1 cellular context compared by ENCODE assay signal in genomic region chr20:53939554-53940355, GRCh38.
TF ChIP-seq lines count a peak whose summit lies in the region.

No MANE protein-coding gene starts in this region.

TF ChIP-seq in HepG2, 621 proteins besides CTCF, POLR2A, EP300 and RAD21 (continued from another document and continues in another):
- TF ChIP-seq HINFP (CRISPR knock-in tag; IDR thresholded peaks at IDR 0.05; ENCODE audit: low read depth): 0 out of 2 replicates have a peak, but pooled peaks have one; percentile 36
- no peak for TF ChIP-seq ZBTB20 (CRISPR knock-in tag; IDR thresholded peaks at IDR 0.05; ENCODE audit: borderline replicate concordance, low read depth)
- no peak for TF ChIP-seq MATR3 (CRISPR knock-in tag; IDR thresholded peaks at IDR 0.05)
- TF ChIP-seq ZNF121 (CRISPR knock-in tag; IDR thresholded peaks at IDR 0.05): peak; percentile 87
- TF ChIP-seq ZNF775 (CRISPR knock-in tag; IDR thresholded peaks at IDR 0.05; ENCODE audit: borderline replicate concordance): no peak
- TF ChIP-seq CREB1 (IDR thresholded peaks at IDR 0.05): no peak
- no peak for TF ChIP-seq CREB1 (CRISPR knock-in tag; IDR thresholded peaks at IDR 0.05)
- TF ChIP-seq SUZ12 (IDR thresholded peaks at IDR 0.05; ENCODE audit: low read depth, low read length): no peak
- TF ChIP-seq MAF1 (CRISPR knock-in tag; IDR thresholded peaks at IDR 0.05; ENCODE audit: borderline replicate concordance): no peak
- TF ChIP-seq ZNF644 (CRISPR knock-in tag; IDR thresholded peaks at IDR 0.05; ENCODE audit: low read depth): peak; percentile 74; the same call in 1 of the 2 replicates
- TF ChIP-seq, protein P1, sequence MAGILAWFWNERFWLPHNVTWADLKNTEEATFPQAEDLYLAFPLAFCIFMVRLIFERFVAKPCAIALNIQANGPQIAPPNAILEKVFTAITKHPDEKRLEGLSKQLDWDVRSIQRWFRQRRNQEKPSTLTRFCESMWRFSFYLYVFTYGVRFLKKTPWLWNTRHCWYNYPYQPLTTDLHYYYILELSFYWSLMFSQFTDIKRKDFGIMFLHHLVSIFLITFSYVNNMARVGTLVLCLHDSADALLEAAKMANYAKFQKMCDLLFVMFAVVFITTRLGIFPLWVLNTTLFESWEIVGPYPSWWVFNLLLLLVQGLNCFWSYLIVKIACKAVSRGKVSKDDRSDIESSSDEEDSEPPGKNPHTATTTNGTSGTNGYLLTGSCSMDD (CRISPR knock-in tag; IDR thresholded peaks at IDR 0.05): no peak
- no peak for TF ChIP-seq ZNF619 (CRISPR knock-in tag; IDR thresholded peaks at IDR 0.05)
- TF ChIP-seq ASH2L (IDR thresholded peaks at IDR 0.05; ENCODE audit: insufficient read length, low read depth, low read length): no peak
- TF ChIP-seq MIXL1 (CRISPR knock-in tag; IDR thresholded peaks at IDR 0.05): peak; percentile 92
- peak; percentile 75; the same call in 1 of the 2 replicates for TF ChIP-seq SP140L (CRISPR knock-in tag; IDR thresholded peaks at IDR 0.05; ENCODE audit: borderline replicate concordance)
- TF ChIP-seq ONECUT2 (CRISPR knock-in tag; IDR thresholded peaks at IDR 0.05): no peak
- TF ChIP-seq, protein P2, sequence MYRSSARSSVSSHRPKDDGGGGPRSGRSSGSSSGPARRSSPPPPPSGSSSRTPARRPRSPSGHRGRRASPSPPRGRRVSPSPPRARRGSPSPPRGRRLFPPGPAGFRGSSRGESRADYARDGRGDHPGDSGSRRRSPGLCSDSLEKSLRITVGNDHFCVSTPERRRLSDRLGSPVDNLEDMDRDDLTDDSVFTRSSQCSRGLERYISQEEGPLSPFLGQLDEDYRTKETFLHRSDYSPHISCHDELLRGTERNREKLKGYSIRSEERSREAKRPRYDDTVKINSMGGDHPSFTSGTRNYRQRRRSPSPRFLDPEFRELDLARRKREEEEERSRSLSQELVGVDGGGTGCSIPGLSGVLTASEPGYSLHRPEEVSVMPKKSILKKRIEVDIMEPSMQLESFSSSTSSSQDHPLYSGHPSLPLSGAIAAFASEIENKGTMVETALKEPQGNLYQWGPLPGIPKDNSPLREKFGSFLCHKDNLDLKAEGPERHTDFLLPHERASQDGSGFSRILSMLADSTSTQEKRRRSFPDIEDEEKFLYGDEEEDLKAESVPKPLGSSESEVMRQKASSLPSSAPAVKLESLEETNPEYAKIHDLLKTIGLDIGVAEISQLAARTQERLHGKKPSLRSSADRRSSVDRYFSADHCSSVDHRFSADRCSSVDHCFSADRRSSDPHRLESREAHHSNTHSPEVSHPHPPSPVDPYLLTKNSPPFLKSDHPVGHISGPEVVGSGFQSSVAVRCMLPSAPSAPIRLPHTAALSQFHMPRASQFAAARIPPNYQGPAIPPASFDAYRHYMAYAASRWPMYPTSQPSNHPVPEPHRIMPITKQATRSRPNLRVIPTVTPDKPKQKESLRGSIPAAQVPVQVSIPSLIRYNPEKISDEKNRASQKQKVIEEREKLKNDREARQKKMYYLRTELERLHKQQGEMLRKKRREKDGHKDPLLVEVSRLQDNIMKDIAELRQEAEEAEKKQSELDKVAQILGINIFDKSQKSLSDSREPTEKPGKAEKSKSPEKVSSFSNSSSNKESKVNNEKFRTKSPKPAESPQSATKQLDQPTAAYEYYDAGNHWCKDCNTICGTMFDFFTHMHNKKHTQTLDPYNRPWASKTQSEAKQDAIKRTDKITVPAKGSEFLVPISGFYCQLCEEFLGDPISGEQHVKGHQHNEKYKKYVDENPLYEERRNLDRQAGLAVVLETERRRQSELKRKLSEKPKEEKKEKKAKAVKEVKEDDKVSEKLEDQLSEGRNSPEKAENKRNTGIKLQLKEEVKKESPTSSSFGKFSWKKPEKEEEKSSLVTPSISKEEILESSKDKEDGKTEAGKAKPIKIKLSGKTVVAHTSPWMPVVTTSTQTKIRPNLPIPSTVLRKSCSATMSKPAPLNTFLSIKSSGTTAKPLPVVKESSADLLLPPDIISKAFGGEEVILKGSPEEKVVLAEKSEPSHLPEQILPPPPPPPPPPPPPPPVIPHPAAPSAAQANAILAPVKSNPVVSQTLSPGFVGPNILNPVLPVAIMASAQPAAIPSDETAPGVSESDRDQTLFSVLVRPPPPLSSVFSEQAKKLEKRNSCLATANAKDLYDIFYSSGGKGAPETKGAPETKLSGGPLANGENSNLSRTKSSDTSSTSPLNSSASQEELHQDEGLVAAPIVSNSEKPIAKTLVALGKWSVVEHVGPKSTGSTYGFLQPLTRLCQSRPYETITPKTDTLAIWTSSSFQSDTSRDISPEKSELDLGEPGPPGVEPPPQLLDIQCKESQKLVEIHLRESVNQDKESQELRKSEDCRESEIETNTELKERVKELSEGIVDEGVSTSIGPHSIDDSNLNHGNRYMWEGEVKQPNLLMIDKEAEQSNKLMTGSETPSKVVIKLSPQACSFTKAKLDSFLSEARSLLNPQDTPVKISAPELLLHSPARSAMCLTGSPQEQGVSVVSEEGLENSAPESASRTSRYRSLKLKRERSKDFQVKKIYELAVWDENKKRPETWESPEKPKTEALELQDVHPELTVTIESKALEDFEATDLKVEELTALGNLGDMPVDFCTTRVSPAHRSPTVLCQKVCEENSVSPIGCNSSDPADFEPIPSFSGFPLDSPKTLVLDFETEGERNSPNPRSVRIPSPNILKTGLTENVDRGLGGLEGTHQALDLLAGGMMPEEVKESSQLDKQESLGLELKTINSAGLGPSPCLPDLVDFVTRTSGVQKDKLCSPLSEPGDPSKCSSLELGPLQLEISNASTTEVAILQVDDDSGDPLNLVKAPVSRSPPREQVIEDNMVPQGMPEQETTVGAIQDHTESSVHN (CRISPR knock-in tag; IDR thresholded peaks at IDR 0.05): no peak
- no peak for TF ChIP-seq ZNF329 (CRISPR knock-in tag; IDR thresholded peaks at IDR 0.05; ENCODE audit: low read depth)
- 0 out of 2 replicates have a peak, but pooled peaks have one; percentile 69 for TF ChIP-seq ZNF101 (CRISPR knock-in tag; IDR thresholded peaks at IDR 0.05; ENCODE audit: borderline replicate concordance, low read depth)
- TF ChIP-seq SNAPC4 (CRISPR knock-in tag; IDR thresholded peaks at IDR 0.05): no peak
- no peak for TF ChIP-seq SKI (IDR thresholded peaks at IDR 0.05; ENCODE audit: partially characterized antibody)
- TF ChIP-seq NFE2L1 (CRISPR knock-in tag; IDR thresholded peaks at IDR 0.05; ENCODE audit: borderline replicate concordance): no peak
- TF ChIP-seq, protein P3, sequence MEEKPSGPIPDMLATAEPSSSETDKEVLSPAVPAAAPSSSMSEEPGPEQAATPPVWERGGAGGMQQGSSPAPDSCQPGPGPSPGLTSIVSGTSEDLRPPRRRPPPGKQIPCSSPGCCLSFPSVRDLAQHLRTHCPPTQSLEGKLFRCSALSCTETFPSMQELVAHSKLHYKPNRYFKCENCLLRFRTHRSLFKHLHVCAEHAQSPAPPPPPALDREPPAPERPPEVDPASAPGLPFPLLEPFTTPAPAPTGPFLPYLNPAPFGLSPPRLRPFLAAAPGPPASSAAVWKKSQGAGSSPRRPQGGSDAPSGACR (CRISPR knock-in tag; IDR thresholded peaks at IDR 0.05): peak; percentile 91; the same call in 1 of the 2 replicates
- no peak for TF ChIP-seq ZNF724P (CRISPR knock-in tag; IDR thresholded peaks at IDR 0.05; ENCODE audit: borderline replicate concordance)
- no peak for TF ChIP-seq ZNF451 (CRISPR knock-in tag; IDR thresholded peaks at IDR 0.05)
- TF ChIP-seq RFX3 (CRISPR knock-in tag; IDR thresholded peaks at IDR 0.05): no peak
- TF ChIP-seq ZZZ3 (CRISPR knock-in tag; IDR thresholded peaks at IDR 0.05; ENCODE audit: borderline replicate concordance): no peak
- peak; percentile 22; the same call in 1 of the 2 replicates for TF ChIP-seq RFXAP (CRISPR knock-in tag; IDR thresholded peaks at IDR 0.05; ENCODE audit: borderline replicate concordance)
- TF ChIP-seq, protein P4, sequence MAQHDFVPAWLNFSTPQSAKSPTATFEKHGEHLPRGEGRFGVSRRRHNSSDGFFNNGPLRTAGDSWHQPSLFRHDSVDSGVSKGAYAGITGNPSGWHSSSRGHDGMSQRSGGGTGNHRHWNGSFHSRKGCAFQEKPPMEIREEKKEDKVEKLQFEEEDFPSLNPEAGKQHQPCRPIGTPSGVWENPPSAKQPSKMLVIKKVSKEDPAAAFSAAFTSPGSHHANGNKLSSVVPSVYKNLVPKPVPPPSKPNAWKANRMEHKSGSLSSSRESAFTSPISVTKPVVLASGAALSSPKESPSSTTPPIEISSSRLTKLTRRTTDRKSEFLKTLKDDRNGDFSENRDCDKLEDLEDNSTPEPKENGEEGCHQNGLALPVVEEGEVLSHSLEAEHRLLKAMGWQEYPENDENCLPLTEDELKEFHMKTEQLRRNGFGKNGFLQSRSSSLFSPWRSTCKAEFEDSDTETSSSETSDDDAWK (CRISPR knock-in tag; IDR thresholded peaks at IDR 0.05): no peak
- TF ChIP-seq ETS1 (CRISPR knock-in tag; IDR thresholded peaks at IDR 0.05): no peak
- TF ChIP-seq WIZ (CRISPR knock-in tag; IDR thresholded peaks at IDR 0.05): no peak
- no peak; the same call in 1 of the 2 replicates for TF ChIP-seq ARNT2 (CRISPR knock-in tag; IDR thresholded peaks at IDR 0.05; ENCODE audit: low read depth)
- TF ChIP-seq ZBTB8A (CRISPR knock-in tag; IDR thresholded peaks at IDR 0.05; ENCODE audit: borderline replicate concordance, low read depth): no peak
- TF ChIP-seq HCFC1 (IDR thresholded peaks at IDR 0.05; ENCODE audit: low read depth, low read length): no peak
- no peak for TF ChIP-seq MTA3 (CRISPR knock-in tag; IDR thresholded peaks at IDR 0.05)
- TF ChIP-seq TARDBP (CRISPR knock-in tag; IDR thresholded peaks at IDR 0.05): peak; percentile 92
- TF ChIP-seq FOXO1 (CRISPR knock-in tag; IDR thresholded peaks at IDR 0.05): no peak; the same call in 1 of the 2 replicates
- no peak for TF ChIP-seq ZBTB3 (CRISPR knock-in tag; IDR thresholded peaks at IDR 0.05; ENCODE audit: borderline replicate concordance, low read depth)
- TF ChIP-seq ZNF773 (CRISPR knock-in tag; IDR thresholded peaks at IDR 0.05; ENCODE audit: borderline replicate concordance): no peak
- TF ChIP-seq, protein P5, sequence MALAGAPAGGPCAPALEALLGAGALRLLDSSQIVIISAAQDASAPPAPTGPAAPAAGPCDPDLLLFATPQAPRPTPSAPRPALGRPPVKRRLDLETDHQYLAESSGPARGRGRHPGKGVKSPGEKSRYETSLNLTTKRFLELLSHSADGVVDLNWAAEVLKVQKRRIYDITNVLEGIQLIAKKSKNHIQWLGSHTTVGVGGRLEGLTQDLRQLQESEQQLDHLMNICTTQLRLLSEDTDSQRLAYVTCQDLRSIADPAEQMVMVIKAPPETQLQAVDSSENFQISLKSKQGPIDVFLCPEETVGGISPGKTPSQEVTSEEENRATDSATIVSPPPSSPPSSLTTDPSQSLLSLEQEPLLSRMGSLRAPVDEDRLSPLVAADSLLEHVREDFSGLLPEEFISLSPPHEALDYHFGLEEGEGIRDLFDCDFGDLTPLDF (CRISPR knock-in tag; IDR thresholded peaks at IDR 0.05): no peak
- TF ChIP-seq ZFAT (CRISPR knock-in tag; conservative IDR thresholded peaks at IDR 0.05): no peak
- no peak for TF ChIP-seq ZNF569 (CRISPR knock-in tag; IDR thresholded peaks at IDR 0.05; ENCODE audit: borderline replicate concordance)
- TF ChIP-seq ZNF292 (CRISPR knock-in tag; IDR thresholded peaks at IDR 0.05; ENCODE audit: borderline replicate concordance, low read depth): peak; percentile 84; the same call in 1 of the 2 replicates
- no peak for TF ChIP-seq ZNF782 (CRISPR knock-in tag; IDR thresholded peaks at IDR 0.05; ENCODE audit: borderline replicate concordance)
- TF ChIP-seq KDM4B (CRISPR knock-in tag; IDR thresholded peaks at IDR 0.05): no peak
- TF ChIP-seq ZNF792 (CRISPR knock-in tag; IDR thresholded peaks at IDR 0.05): no peak
